In genomic region chr1:59028052-59028451, GRCh38 we compare ENCODE assay signal across 25 cellular contexts.
"Had no signal": no experiment of that assay in that cellular context is flagged by ENCODE, and none has a peak within 500 bp of the region (broad histone marks: within the 10 kb centered on the region; RNA-seq: fewer than 3 reads in every experiment).

No MANE protein-coding gene starts in this region.

- H3K9me3 Mint-ChIP-seq: activated naive CD4-positive, alpha-beta T cell treated with anti-CD3 and anti-CD28 coated beads, Interleukin-2, amount 50 U/mL, for 24 hours; IgD-negative memory B cell had no signal

- H3K27me3 ChIP-seq: breast epithelium, SJCRH30 had no signal

- H3K4me1 ChIP-seq: breast epithelium had no signal

- DNase-seq: activated CD4-positive, alpha-beta T cell treated with anti-CD3 and anti-CD28 coated beads for 4 hours; activated CD8-positive, alpha-beta memory T cell treated with anti-CD3 and anti-CD28 coated beads, Interleukin-2, amount 50 U/mL, for 48 hours; activated CD8-positive, alpha-beta T cell treated with anti-CD3 and anti-CD28 coated beads, Interleukin-2, amount 10 ng/mL, durations not matched to agents 7 days and 5 days; activated effector memory CD4-positive, alpha-beta T cell treated with Interleukin-2 at 50 U/mL for 16 hours; activated naive CD4-positive, alpha-beta T cell; activated T-cell treated with anti-CD3 and anti-CD28 coated beads, Interleukin-2, amount 50 U/mL, for 24 hours; aorta; KG1; NCI-H1092; NCI-H1417; NCI-H2029; NCI-H510A treated with DMSO at 0.1 percent for 48 hours; NCI-H69; NK-92 treated with Interleukin-12 subunit alpha and Interleukin-12 subunit beta, amount 100 ng/mL, for 24 hours; OCI-M1; Right ventricle myocardium superior; SJCRH30 had no signal

- H3K27ac Mint-ChIP-seq: activated CD8-positive, alpha-beta T cell treated with anti-CD3 and anti-CD28 coated beads, Interleukin-2, amount 10 ng/mL, durations not matched to agents 7 days and 5 days; activated naive CD4-positive, alpha-beta T cell treated with anti-CD3 and anti-CD28 coated beads, Interleukin-2, amount 50 U/mL, for 24 hours; activated T-cell treated with anti-CD3 and anti-CD28 coated beads, Interleukin-2, amount 50 U/mL, for 24 hours; activated T-helper 1 cell treated with anti-CD3 and anti-CD28 coated beads, Interleukin-12 subunit alpha, Interleukin-12 subunit beta, Interleukin-2, Interleukin-4 antibody, amounts not matched to agents 30 ng/mL and 10 ng/mL and 1 ng/mL, durations not matched to agents 14 hours and 24 hours and 36 hours; IgD-negative memory B cell; T-helper 1 cell treated with Interleukin-12 subunit alpha and Interleukin-12 subunit beta and Interleukin-4 antibody, amounts not matched to agents 30 μg/mL and 1 μg/mL, for 36 hours had no signal

- H3K4me3 ChIP-seq: breast epithelium, SJCRH30 had no signal

- H3K27ac ChIP-seq: breast epithelium, RWPE1, SJCRH30 had no signal

- H3K27me3 Mint-ChIP-seq: activated naive CD4-positive, alpha-beta T cell treated with anti-CD3 and anti-CD28 coated beads, Interleukin-2, amount 50 U/mL, for 24 hours; activated T-cell treated with anti-CD3 and anti-CD28 coated beads, Interleukin-2, amount 50 U/mL, for 24 hours; IgD-negative memory B cell had no signal

- H3K36me3 Mint-ChIP-seq: activated naive CD4-positive, alpha-beta T cell treated with anti-CD3 and anti-CD28 coated beads, Interleukin-2, amount 50 U/mL, for 24 hours had no signal

- ATAC-seq: activated CD4-positive, CD25-positive, alpha-beta regulatory T cell treated with anti-CD3 and anti-CD28 coated beads, Interleukin-2, amount 50 U/mL, for 24 hours; activated CD8-positive, alpha-beta T cell treated with anti-CD3 and anti-CD28 coated beads, Interleukin-2, amount 10 ng/mL, durations not matched to agents 7 days and 5 days; Panc1 had no signal

- H3K36me3 ChIP-seq: breast epithelium, SJCRH30 had no signal

- H3K4me3 Mint-ChIP-seq: activated CD8-positive, alpha-beta T cell treated with anti-CD3 and anti-CD28 coated beads, Interleukin-2, amount 10 ng/mL, durations not matched to agents 7 days and 5 days; activated naive CD4-positive, alpha-beta T cell treated with anti-CD3 and anti-CD28 coated beads, Interleukin-2, amount 50 U/mL, for 24 hours; activated T-cell treated with anti-CD3 and anti-CD28 coated beads, Interleukin-2, amount 50 U/mL, for 24 hours; activated T-helper 1 cell treated with anti-CD3 and anti-CD28 coated beads, Interleukin-12 subunit alpha, Interleukin-12 subunit beta, Interleukin-2, Interleukin-4 antibody, amounts not matched to agents 30 ng/mL and 10 ng/mL and 1 ng/mL, durations not matched to agents 14 hours and 24 hours and 36 hours; IgD-negative memory B cell; T-helper 1 cell treated with Interleukin-12 subunit alpha and Interleukin-12 subunit beta and Interleukin-4 antibody, amounts not matched to agents 30 μg/mL and 1 μg/mL, for 36 hours had no signal

- H3K9me3 ChIP-seq: breast epithelium had no signal
